20 cellular contexts compared by ENCODE assay signal in genomic region chr14:91875515-91876286, GRCh38. TPM values are rescaled to one million over a fixed set of nuclear protein-coding genes. Genes with fewer than 3 reads are reported as not detected.
A peak's percentile ranks its signal among the peaks of the same experiment; 100 is the strongest.
DNase-seq lines count a peak whose midpoint lies in the region; ATAC-seq, FAIRE-seq and TF ChIP-seq lines count a peak whose summit lies in the region.
"Had no signal": no experiment of that assay in that cellular context is flagged by ENCODE, and none has a peak within 500 bp of the region (broad histone marks: within the 10 kb centered on the region; RNA-seq: fewer than 3 reads in every experiment).

No MANE protein-coding gene starts in this region.

- no peaks in the 10 kb centered on the region for H3K9me3 Mint-ChIP-seq in CD8-positive, alpha-beta memory T cell
- H3K9me3 Mint-ChIP-seq in central memory CD8-positive, alpha-beta T cell: no peaks in the 10 kb centered on the region
- H3K9me3 Mint-ChIP-seq: effector memory CD8-positive, alpha-beta T cell; mesothelial cell of epicardium had no signal

- no peak overlapping the region for H3K23ac ChIP-seq in IMR-90 (ENCODE audit: low read depth, low read length)

- no peaks in the 10 kb centered on the region for H3K9me3 ChIP-seq in CD8-positive, alpha-beta memory T cell (ENCODE audit: low read length)
- H3K9me3 ChIP-seq in IMR-90 (ENCODE audit: control insufficient read depth, insufficient read depth, low read length): no peaks in the 10 kb centered on the region
- H3K9me3 ChIP-seq in small intestine (ENCODE audit: control insufficient read depth, low read depth): no peaks in the 10 kb centered on the region
- H3K9me3 ChIP-seq: BE2C, neutrophil had no signal

- 60% methylated on average over 1 of the region's 9 CpGs; no CpG with 5 or more reads in 1 of the 2 experiments for WGBS in IMR-90 (ENCODE audit: extremely low coverage in 2 of 2, insufficient read length in 1 of 2), 2 experiments
- WGBS in small intestine, 3 donors: 18 to 67% (median 29%) methylated on average over 9 of the region's 9 CpGs

- no peak overlapping the region for H2BK20ac ChIP-seq in IMR-90 (ENCODE audit: low read depth, low read length)

- peak overlapping the region in 6 of 8 donors; percentile 55 to 100 (median 78) for H3K27ac Mint-ChIP-seq in CD8-positive, alpha-beta memory T cell
- peak overlapping the region; percentile 96 for H3K27ac Mint-ChIP-seq in central memory CD8-positive, alpha-beta T cell (ENCODE audit: low read depth)
- H3K27ac Mint-ChIP-seq: mesothelial cell of epicardium had no signal

- no peak overlapping the region for H4K5ac ChIP-seq in IMR-90 (ENCODE audit: low read depth, low read length)

- no peak overlapping the region for H3K4me2 ChIP-seq in IMR-90 (ENCODE audit: low read depth, low read length)

- no peak overlapping the region for H3K4ac ChIP-seq in IMR-90 (ENCODE audit: low read depth, low read length)

- dilution Hi-C loops in IMR-90 (cut with HindIII; ENCODE audit: low sequenced_read_pairs, unreplicated experiment): no loop called here

- TF ChIP-seq POLR2A in IMR-90 (IDR thresholded peaks at IDR 0.05; ENCODE audit: low read depth, low read length): no peak

- peak overlapping the region; percentile 47 for H2AFZ ChIP-seq in IMR-90 (replicated peaks; ENCODE audit: low read length, poor library complexity)

- H3K27me3 ChIP-seq in CD8-positive, alpha-beta memory T cell (ENCODE audit: insufficient read depth, low read length, poor library complexity, severe bottlenecking): no peaks in the 10 kb centered on the region
- H3K27me3 ChIP-seq in IMR-90 (ENCODE audit: control insufficient read depth, insufficient read depth, low read length): no peaks in the 10 kb centered on the region
- H3K27me3 ChIP-seq in small intestine (ENCODE audit: control insufficient read depth in 2 of 2, insufficient read depth in 2 of 2, low read length in 2 of 2): no peaks in the 10 kb centered on the region
- H3K27me3 ChIP-seq: cardiac muscle cell, neutrophil had no signal

- H4K91ac ChIP-seq in IMR-90 (ENCODE audit: insufficient read depth, low read depth, low read length): no peak overlapping the region

- H3K14ac ChIP-seq in IMR-90 (replicated peaks; ENCODE audit: low read depth, low read length): no peak overlapping the region

- POLR2A ChIA-PET in CD8-positive, alpha-beta memory T cell (lab: Charles Lee): no interaction called here
- POLR2A ChIA-PET in IMR-90 (lab: Charles Lee; ENCODE audit: unreplicated experiment): no interaction called here

- no peaks in the 10 kb centered on the region; a peak in 1 of 4 replicates for H3K79me1 ChIP-seq in IMR-90 (ENCODE audit: low read depth in 1 of 2, low read length in 2 of 2)

- no peak overlapping the region for H2BK120ac ChIP-seq in IMR-90 (ENCODE audit: low read depth, low read length)

- H3K36me3 ChIP-seq in CD8-positive, alpha-beta memory T cell (ENCODE audit: insufficient read depth, low read length): no peaks in the 10 kb centered on the region
- H3K36me3 ChIP-seq in IMR-90 (ENCODE audit: control insufficient read depth, insufficient read depth, low read length) (peaks cover 60% of the 10 kb centered on the region), small intestine (ENCODE audit: control insufficient read depth in 2 of 2, insufficient read depth in 2 of 2, low read length in 2 of 2) (no peaks in the 10 kb centered on the region)
- H3K36me3 ChIP-seq: BE2C, cardiac muscle cell, neutrophil had no signal

- H2AK9ac ChIP-seq in IMR-90 (replicated peaks; ENCODE audit: low read depth, low read length, poor library complexity): no peak overlapping the region

- TF ChIP-seq CTCF in IMR-90 (conservative IDR thresholded peaks at IDR 0.05; ENCODE audit: low read depth, low read length): no peak

- in situ Hi-C loops in IMR-90 (cut with MboI; ENCODE audit: low sequenced_read_pairs): no loop called here

- H3K56ac ChIP-seq in IMR-90 (ENCODE audit: extremely low read depth, insufficient read depth, low read length): no peak overlapping the region

- intact Hi-C loops in IMR-90 (cut with micrococcal nuclease): no loop called here

- H4K20me1 ChIP-seq in IMR-90 (ENCODE audit: insufficient read depth, low read length): no peaks in the 10 kb centered on the region

- no peak overlapping the region for H3K9ac ChIP-seq in IMR-90 (ENCODE audit: low read depth, low read length)

- no peak overlapping the region for H3K27ac ChIP-seq in CD8-positive, alpha-beta memory T cell (ENCODE audit: low read depth, low read length)
- H3K27ac ChIP-seq in IMR-90 (ENCODE audit: insufficient read depth, low read length): no peak overlapping the region
- H3K27ac ChIP-seq in small intestine (ENCODE audit: low read depth in 1 of 2, low read length in 1 of 2): peak overlapping the region; percentile 57 to 88
- H3K27ac ChIP-seq: cardiac muscle cell, neutrophil had no signal

- no peak overlapping the region for H2AK5ac ChIP-seq in IMR-90 (ENCODE audit: low read depth, low read length)

- H2BK15ac ChIP-seq in IMR-90 (ENCODE audit: low read depth, low read length): no peak overlapping the region

- H3K4me1 ChIP-seq in CD8-positive, alpha-beta memory T cell (ENCODE audit: insufficient read depth, low read length): peaks cover 87% of the 10 kb centered on the region
- H3K4me1 ChIP-seq in IMR-90 (ENCODE audit: control insufficient read depth, insufficient read depth, low read length) (peaks cover 15% of the 10 kb centered on the region), small intestine (ENCODE audit: control insufficient read depth in 2 of 2, insufficient read depth in 1 of 2, low read depth in 1 of 2, low read length in 1 of 2) (peaks cover 14 to 24% of the 10 kb centered on the region in 2 donors)
- H3K4me1 ChIP-seq: BE2C had no signal

- CTCF ChIA-PET in CD8-positive, alpha-beta memory T cell (lab: Charles Lee): interaction anchor here (1.4 to 1.7 kb wide), 2 partner anchors 10 to 13 kb away, joined by 4 read pairs; no protein-coding TSS in a partner anchor
- CTCF ChIA-PET in IMR-90 (lab: Yijun Ruan, JAX): no interaction called here

- H3K9me1 ChIP-seq in IMR-90 (ENCODE audit: insufficient read depth, low read length): peaks cover 25% of the 10 kb centered on the region; the same call in 1 of the 2 replicates

- peaks cover 0 to 2% of the 10 kb centered on the region in 2 donors for H3K27me3 Mint-ChIP-seq in CD8-positive, alpha-beta memory T cell
- no peaks in the 10 kb centered on the region for H3K27me3 Mint-ChIP-seq in central memory CD8-positive, alpha-beta T cell
- H3K27me3 Mint-ChIP-seq: effector memory CD8-positive, alpha-beta T cell had no signal

- no peak overlapping the region for H4K8ac ChIP-seq in IMR-90 (ENCODE audit: low read depth in 2 of 2, low read length in 2 of 2)

- no peak for ATAC-seq in IMR-90 (ENCODE audit: low read depth)
- no peak for ATAC-seq in central memory CD8-positive, alpha-beta T cell (replicated peaks; ENCODE audit: extremely low read depth, poor library complexity, severe bottlenecking)
- ATAC-seq: effector memory CD8-positive, alpha-beta T cell; PC-3; right cardiac atrium had no signal

- no peak overlapping the region for H3K18ac ChIP-seq in IMR-90 (ENCODE audit: low read depth, low read length)

- no peak overlapping the region for H2BK5ac ChIP-seq in IMR-90 (ENCODE audit: low read depth, low read length, poor library complexity, severe bottlenecking)

- FAIRE-seq in small intestine (lab: Jason Lieb, UNC): no peak
- FAIRE-seq: K562 had no signal

- DNase-seq in CD8-positive, alpha-beta memory T cell: no peak
- DNase-seq in IMR-90 (no peak), small intestine (peak; percentile 94), anterior cingulate cortex (lab: John Stamatoyannopoulos, UW) (no peak), NCI-H187 (lab: John Stamatoyannopoulos, UW) (no peak)
- no peak for DNase-seq in central memory CD8-positive, alpha-beta T cell (ENCODE audit: low spot score in 2 of 2)
- DNase-seq in central memory CD4-positive, alpha-beta T cell: no peak
- DNase-seq: activated naive CD4-positive, alpha-beta T cell treated with Interleukin-2 at 50 U/mL for 16 hours; BE2C; DMS79 treated with DMSO at 0.1 percent for 48 hours; effector memory CD8-positive, alpha-beta T cell; islet precursor cell; NCI-H2081 treated with DMSO at 0.1 percent for 48 hours; NCI-H524 treated with DMSO at 0.1 percent for 48 hours; PC-3; right cardiac atrium had no signal

- TF ChIP-seq RAD21 in IMR-90 (IDR thresholded peaks at IDR 0.05; ENCODE audit: low read length): no peak

- no TSS peak for BruUV-seq in IMR-90 (replicated peaks; lab: Mats Ljungman, UMichigan)

- H3K4me3 ChIP-seq in CD8-positive, alpha-beta memory T cell (ENCODE audit: low read length): no peak overlapping the region
- no peak overlapping the region for H3K4me3 ChIP-seq in IMR-90 (ENCODE audit: insufficient read depth, low read depth, low read length)
- no peak overlapping the region for H3K4me3 ChIP-seq in small intestine (ENCODE audit: low read depth in 1 of 2, low read length in 2 of 2)
- H3K4me3 ChIP-seq: cardiac muscle cell, K562 had no signal

- H3K4me3 Mint-ChIP-seq in CD8-positive, alpha-beta memory T cell: peak overlapping the region in 3 of 7 donors; percentile 48 to 60 (median 55)
- no peak overlapping the region for H3K4me3 Mint-ChIP-seq in central memory CD8-positive, alpha-beta T cell
- H3K4me3 Mint-ChIP-seq: mesothelial cell of epicardium had no signal

- H3K4me1 Mint-ChIP-seq in CD8-positive, alpha-beta memory T cell: peaks cover 81 to 100% (median 98%) of the 10 kb centered on the region in 3 donors
- peaks cover 74% of the 10 kb centered on the region for H3K4me1 Mint-ChIP-seq in central memory CD8-positive, alpha-beta T cell
- H3K4me1 Mint-ChIP-seq: mesothelial cell of epicardium had no signal

- H3K36me3 Mint-ChIP-seq in CD8-positive, alpha-beta memory T cell: no peaks in the 10 kb centered on the region
- H3K36me3 Mint-ChIP-seq in central memory CD8-positive, alpha-beta T cell (ENCODE audit: insufficient read depth): peaks cover 16% of the 10 kb centered on the region

TF ChIP-seq in IMR-90, 13 proteins besides CTCF, POLR2A, EP300 and RAD21 (continues in another document):
- TF ChIP-seq USF2 (IDR thresholded peaks at IDR 0.05; ENCODE audit: low read depth, low read length) (no peak), SMC3 (IDR thresholded peaks at IDR 0.05; ENCODE audit: low read depth, low read length) (no peak), CHD1 (IDR thresholded peaks at IDR 0.05; ENCODE audit: low read depth, low read length) (no peak), BHLHE40 (IDR thresholded peaks at IDR 0.05; ENCODE audit: low read depth, low read length) (no peak)

RNA-seq across cellular contexts. Expression of gene TC2N, which starts 8.4 kb away (rescaled TPM):
- 10 to 100 TPM; 43.1 to 45.2 TPM for total RNA-seq in CD8-positive, alpha-beta memory T cell
- polyA plus RNA-seq in CD8-positive, alpha-beta memory T cell: 228 TPM
- under 0.01 and 0.18 TPM in 2 replicates for total RNA-seq in IMR-90 (2012; rRNA removed)
- polyA plus RNA-seq in IMR-90 (2012; rRNA removed) (0.03 and 0.04 TPM in 2 replicates), small intestine (10 to 100 TPM; 12.4 to 25.8 (median 15.0) TPM)
- polyA plus RNA-seq in IMR-90 (2012; cell fraction: cytosol; rRNA removed): not detected in 2 replicates
- polyA plus RNA-seq in IMR-90 (2012; cell fraction: nucleus; rRNA removed; ENCODE audit: low replicate concordance): 0.08 TPM in 1 of 2 replicates, not detected in the other

Comparison
In these comparisons a context has a peak if more than half of its experiments do, and no peak if none do; other contexts are left out.
1. H3K27ac ChIP-seq: peak in small intestine (2 of 2); none in CD8-positive, alpha-beta memory T cell (single experiment) and IMR-90 (single experiment).
2. RNA of gene TC2N, which starts 8.4 kb away (polyA plus RNA-seq): 228 TPM in CD8-positive, alpha-beta memory T cell (single experiment) and 12.4 to 25.8 TPM in small intestine; 0.03 to 0.08 TPM in IMR-90; every median in the first group is over 10 times any median in the second.